Comparison of ENCODE assay signal across 8 cellular contexts in genomic region chr20:59495894-59496510, GRCh38.
DNase-seq lines count a peak whose midpoint lies in the region; ATAC-seq and TF ChIP-seq lines count a peak whose summit lies in the region.

No MANE protein-coding gene starts in this region.

- DNase-seq in AG04450 (ENCODE audit: low read depth, low spot score) (peak; percentile 18), NCI-H2196 (lab: John Stamatoyannopoulos, UW; ENCODE audit: unreplicated experiment) (peak; percentile 80), T47D (ENCODE audit: low read depth in 1 of 2, low spot score in 1 of 2) (peak; percentile 84 to 86), iris pigment epithelial cell (ENCODE audit: low read depth) (peak; percentile 66)
- DNase-seq in stimulated activated CD4-positive, alpha-beta T cell treated with anti-CD3 and anti-CD28 coated beads, Interleukin-1b, Interleukin-23, amount 100 ng/mL, for 1 hour (ENCODE audit: low read depth in 2 of 2), result peak; percentile 31 to 53

- in situ Hi-C loops in T47D (cut with HindIII; ENCODE audit: low pct_unique_long_range_greater_than_20kb, low sequenced_read_pairs), result no loop called here

- CTCF ChIA-PET in AG04450 (lab: Charles Lee), result interaction anchor here (0.6 to 2.5 kb wide), 23 partner anchors 9 to 629 kb away, joined by 3 to 23 read pairs (median 4); no protein-coding TSS in a partner anchor

- H3K4me3 ChIP-seq in AG04450 (ENCODE audit: low read depth, low read length) (no peak overlapping the region), WI38 (ENCODE audit: low read depth, low read length) (no peak overlapping the region)

- no peaks in the 10 kb centered on the region for H3K27me3 ChIP-seq in AG04450 (ENCODE audit: control insufficient read depth, insufficient read depth, low read length)

- ATAC-seq in GM19468 (IDR thresholded peaks at IDR 0.05; ENCODE audit: extremely low read depth, unreplicated experiment), result peak; percentile 52
- no peak for ATAC-seq in GM18511 (IDR thresholded peaks at IDR 0.05; ENCODE audit: unreplicated experiment)

- TF ChIP-seq CTCF in AG04450 (IDR thresholded peaks at IDR 0.05; ENCODE audit: low read depth, low read length) (peak; percentile 89), WI38 (IDR thresholded peaks at IDR 0.05; ENCODE audit: low read depth, low read length) (peak; percentile 82)

- POLR2A ChIA-PET in AG04450 (lab: Yijun Ruan, JAX), result no interaction called here

- no peak overlapping the region for H3K27ac ChIP-seq in AG04450 (ENCODE audit: low read depth, low read length)

- H3K9me3 ChIP-seq in AG04450 (ENCODE audit: control insufficient read depth, insufficient read depth, low read length), result no peaks in the 10 kb centered on the region

Comparison
In these comparisons a context has a peak if more than half of its experiments do, and no peak if none do; other contexts are left out.
1. DNase-seq: peak in every context shown above with its lines; median percentile 85 in T47D; 80 in NCI-H2196; 66 in iris pigment epithelial cell; 42 in stimulated activated CD4-positive, alpha-beta T cell treated with anti-CD3 and anti-CD28 coated beads, Interleukin-1b, Interleukin-23, amount 100 ng/mL, for 1 hour; 18 in AG04450.